ENCODE assay signal across 17 cellular contexts in genomic region chr7:45651540-45651939, GRCh38.
DNase-seq lines count a peak whose midpoint lies in the region; ATAC-seq, FAIRE-seq and TF ChIP-seq lines count a peak whose summit lies in the region.
"Had no signal": no experiment of that assay in that cellular context is flagged by ENCODE, and none has a peak within 500 bp of the region (broad histone marks: within the 10 kb centered on the region; RNA-seq: fewer than 3 reads in every experiment).

No MANE protein-coding gene starts in this region.

- no peaks in the 10 kb centered on the region for H3K27me3 Mint-ChIP-seq in neural crest cell (ENCODE audit: low read depth)
- H3K27me3 Mint-ChIP-seq: B cell; CD4-positive, alpha-beta T cell had no signal

- H3K36me3 Mint-ChIP-seq in neural crest cell (ENCODE audit: low read depth) = peaks cover 9% of the 10 kb centered on the region

- H3K27me3 ChIP-seq in BLaER1 treated with 17β-estradiol and CSF1 and Interleukin-3, amounts not matched to agents 10 nM and 100 nM = no peaks in the 10 kb centered on the region
- H3K27me3 ChIP-seq in K562 (ENCODE audit: control insufficient read depth in 2 of 2, insufficient read depth in 2 of 2, low read length in 2 of 2) = peaks cover 0 to 21% of the 10 kb centered on the region in 2 experiments; a peak in 2 of 5 replicates
- no peaks in the 10 kb centered on the region for H3K27me3 ChIP-seq in aorta (ENCODE audit: control insufficient read depth in 1 of 2, insufficient read depth in 2 of 2, low read length in 1 of 2)

- H3K27ac Mint-ChIP-seq in neural crest cell (ENCODE audit: unreplicated experiment) = peak overlapping the region; percentile 43
- H3K27ac Mint-ChIP-seq: B cell; CD4-positive, alpha-beta T cell had no signal

- H3K9me1 ChIP-seq in K562 (ENCODE audit: control insufficient read depth, insufficient read depth, low read length) = no peaks in the 10 kb centered on the region

- WGBS in K562 (ENCODE audit: insufficient coverage, low coverage, missing lambda C conversion rate) = 2% methylated on average over 5 of the region's 6 CpGs
- 88 to 89% methylated on average over 6 of the region's 6 CpGs for WGBS in aorta, 2 donors

- peaks cover 10 to 15% (median 13%) of the 10 kb centered on the region in 10 experiments for H3K4me1 ChIP-seq in BLaER1 treated with 17β-estradiol and CSF1 and Interleukin-3, amounts not matched to agents 10 nM and 100 nM
- H3K4me1 ChIP-seq in K562 (replicated peaks in 1 of 2; ENCODE audit: control insufficient read depth in 2 of 2, insufficient read depth in 2 of 2, low read length in 2 of 2) (no peaks in the 10 kb centered on the region), aorta (ENCODE audit: control insufficient read depth in 1 of 2, insufficient read depth in 2 of 2, low read length in 2 of 2) (no peaks in the 10 kb centered on the region)
- H3K4me1 ChIP-seq: A549, HAP-1 had no signal

- TF ChIP-seq CTCF in K562 (IDR thresholded peaks at IDR 0.05 in 2 of 3, conservative IDR thresholded peaks at IDR 0.05 in 1 of 3; ENCODE audit: insufficient read depth in 2 of 3, low read depth in 1 of 3, low read length in 3 of 3) (no peak), neural crest cell (conservative IDR thresholded peaks at IDR 0.05) (no peak), D721Med (IDR thresholded peaks at IDR 0.05; ENCODE audit: insufficient read depth, missing control alignments) (no peak)

- no peak for TF ChIP-seq RAD21 in K562 (CRISPR knock-in tag; conservative IDR thresholded peaks at IDR 0.05 in 1 of 2, IDR thresholded peaks at IDR 0.05 in 1 of 2)

- H3K36me3 ChIP-seq in BLaER1 treated with 17β-estradiol and CSF1 and Interleukin-3, amounts not matched to agents 10 nM and 100 nM = no peaks in the 10 kb centered on the region
- H3K36me3 ChIP-seq in K562 (ENCODE audit: control insufficient read depth, insufficient read depth, low read length) = no peaks in the 10 kb centered on the region
- no peaks in the 10 kb centered on the region for H3K36me3 ChIP-seq in aorta (ENCODE audit: control insufficient read depth in 1 of 2, insufficient read depth in 2 of 2, low read length in 1 of 2)
- H3K36me3 ChIP-seq: HAP-1 had no signal

- no peak overlapping the region for H2AFZ ChIP-seq in K562 (ENCODE audit: low read depth, low read length)

- no peaks in the 10 kb centered on the region for H3K79me2 ChIP-seq in K562 (ENCODE audit: control insufficient read depth, insufficient read depth, low read length)

- H3K4me3 ChIP-seq in BLaER1 treated with 17β-estradiol and CSF1 and Interleukin-3, amounts not matched to agents 10 nM and 100 nM = no peak overlapping the region
- H3K4me3 ChIP-seq in K562 (no peak overlapping the region), aorta (ENCODE audit: low read length in 2 of 2) (no peak overlapping the region)
- H3K4me3 ChIP-seq: A549, HAP-1 had no signal

- H3K9me3 Mint-ChIP-seq in neural crest cell = no peaks in the 10 kb centered on the region
- H3K9me3 Mint-ChIP-seq: CD4-positive, alpha-beta T cell had no signal

- in situ Hi-C loops in K562 (cut with MboI) = no loop called here

- no peak overlapping the region for H3K9ac ChIP-seq in BLaER1 treated with 17β-estradiol and CSF1 and Interleukin-3, amounts not matched to agents 10 nM and 100 nM
- H3K9ac ChIP-seq in K562 (ENCODE audit: insufficient read depth in 1 of 2, low read depth in 2 of 2, low read length in 2 of 2) = no peak overlapping the region
- H3K9ac ChIP-seq: KMS-11 had no signal

- H3K4me1 Mint-ChIP-seq in neural crest cell = no peaks in the 10 kb centered on the region
- H3K4me1 Mint-ChIP-seq: B cell had no signal

- no peak for FAIRE-seq in K562 (lab: Jason Lieb, UNC)
- no peak for FAIRE-seq in D721Med (lab: Jason Lieb, UNC)
- FAIRE-seq: A549 had no signal

- intact Hi-C loops in K562 (cut with micrococcal nuclease) (no loop called here), aorta (cut with DNase I) (no loop called here)

- BruUV-seq in K562 (replicated peaks; lab: Mats Ljungman, UMichigan) = no TSS peak

- TF ChIP-seq EP300 in K562 (IDR thresholded peaks at IDR 0.05; ENCODE audit: low read length) = no peak

- POLR2A ChIA-PET in K562 (lab: Yijun Ruan, JAX) = interaction anchor here (0.7 kb wide), 2 partner anchors 37 to 542 kb away, joined by 3 to 5 read pairs; no protein-coding TSS in a partner anchor

- no peaks in the 10 kb centered on the region for H3K9me3 ChIP-seq in BLaER1 treated with 17β-estradiol and CSF1 and Interleukin-3, amounts not matched to agents 10 nM and 100 nM (replicated peaks in 1 of 11)
- H3K9me3 ChIP-seq in K562 (replicated peaks; ENCODE audit: control insufficient read depth, insufficient read depth, low read depth, low read length) = no peaks in the 10 kb centered on the region
- no peaks in the 10 kb centered on the region for H3K9me3 ChIP-seq in aorta (ENCODE audit: control insufficient read depth, low read length)
- H3K9me3 ChIP-seq: A549, Caco-2, HAP-1 had no signal

- TF ChIP-seq POLR2A in K562 (conservative IDR thresholded peaks at IDR 0.05) = no peak

- DNase-seq in K562 (ENCODE audit: extremely low read depth in 1 of 4, low spot score in 3 of 4) (no peak), neural crest cell (ENCODE audit: low read depth, low spot score) (no peak), D721Med (ENCODE audit: insufficient read length, low spot score) (no peak), aorta (no peak), A172 (ENCODE audit: low spot score) (no peak), anterior cingulate cortex (lab: John Stamatoyannopoulos, UW) (no peak)
- DNase-seq: Caco-2; CD4-positive, alpha-beta T cell; DMS153; DMS79; GDM1 had no signal

- peak overlapping the region in 9 of 11 experiments; percentile 60 to 78 (median 73); a peak in 13 of 22 replicates for H3K4me2 ChIP-seq in BLaER1 treated with 17β-estradiol and CSF1 and Interleukin-3, amounts not matched to agents 10 nM and 100 nM
- H3K4me2 ChIP-seq in K562 (ENCODE audit: insufficient read depth, low read length) = no peak overlapping the region
- H3K4me2 ChIP-seq: A549, KMS-11 had no signal

- ATAC-seq in K562 (no peak), aorta (ENCODE audit: low FRiP score) (no peak)
- ATAC-seq: A549 had no signal

- H3K27ac ChIP-seq in BLaER1 treated with 17β-estradiol and CSF1 and Interleukin-3, amounts not matched to agents 10 nM and 100 nM = peak overlapping the region in 4 of 11 experiments; percentile 30 to 55 (median 46); a peak in 4 of 22 replicates
- no peak overlapping the region for H3K27ac ChIP-seq in K562 (ENCODE audit: extremely low read depth, low read depth, low read length)
- H3K27ac ChIP-seq in aorta (ENCODE audit: low read depth in 1 of 2, low read length in 2 of 2) = no peak overlapping the region
- H3K27ac ChIP-seq: A549, C4-2B, KMS-11 had no signal

- H4K20me1 ChIP-seq in BLaER1 treated with 17β-estradiol and CSF1 and Interleukin-3, amounts not matched to agents 10 nM and 100 nM = no peaks in the 10 kb centered on the region
- H4K20me1 ChIP-seq in K562 (replicated peaks; ENCODE audit: control insufficient read depth, insufficient read depth, low read length) = no peaks in the 10 kb centered on the region; the same call in 1 of the 2 replicates

- H3K4me3 Mint-ChIP-seq in neural crest cell = no peak overlapping the region
- H3K4me3 Mint-ChIP-seq: B cell; CD4-positive, alpha-beta T cell had no signal

- CTCF ChIA-PET in K562 (lab: Yijun Ruan, JAX; ENCODE audit: low intra/inter-chr PET ratio) = no interaction called here

TF ChIP-seq in K562, 482 proteins besides CTCF, POLR2A, EP300 and RAD21:
- TF ChIP-seq SPI1 (IDR thresholded peaks at IDR 0.05; ENCODE audit: borderline replicate concordance, low read depth, low read length) = peak; percentile 78
- TF ChIP-seq, protein P1, sequence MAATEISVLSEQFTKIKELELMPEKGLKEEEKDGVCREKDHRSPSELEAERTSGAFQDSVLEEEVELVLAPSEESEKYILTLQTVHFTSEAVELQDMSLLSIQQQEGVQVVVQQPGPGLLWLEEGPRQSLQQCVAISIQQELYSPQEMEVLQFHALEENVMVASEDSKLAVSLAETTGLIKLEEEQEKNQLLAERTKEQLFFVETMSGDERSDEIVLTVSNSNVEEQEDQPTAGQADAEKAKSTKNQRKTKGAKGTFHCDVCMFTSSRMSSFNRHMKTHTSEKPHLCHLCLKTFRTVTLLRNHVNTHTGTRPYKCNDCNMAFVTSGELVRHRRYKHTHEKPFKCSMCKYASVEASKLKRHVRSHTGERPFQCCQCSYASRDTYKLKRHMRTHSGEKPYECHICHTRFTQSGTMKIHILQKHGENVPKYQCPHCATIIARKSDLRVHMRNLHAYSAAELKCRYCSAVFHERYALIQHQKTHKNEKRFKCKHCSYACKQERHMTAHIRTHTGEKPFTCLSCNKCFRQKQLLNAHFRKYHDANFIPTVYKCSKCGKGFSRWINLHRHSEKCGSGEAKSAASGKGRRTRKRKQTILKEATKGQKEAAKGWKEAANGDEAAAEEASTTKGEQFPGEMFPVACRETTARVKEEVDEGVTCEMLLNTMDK (IDR thresholded peaks at IDR 0.05; ENCODE audit: borderline replicate concordance, insufficient read depth, low read depth, low read length, poor library complexity, severe bottlenecking) = no peak
